In the genomic region with DNA sequence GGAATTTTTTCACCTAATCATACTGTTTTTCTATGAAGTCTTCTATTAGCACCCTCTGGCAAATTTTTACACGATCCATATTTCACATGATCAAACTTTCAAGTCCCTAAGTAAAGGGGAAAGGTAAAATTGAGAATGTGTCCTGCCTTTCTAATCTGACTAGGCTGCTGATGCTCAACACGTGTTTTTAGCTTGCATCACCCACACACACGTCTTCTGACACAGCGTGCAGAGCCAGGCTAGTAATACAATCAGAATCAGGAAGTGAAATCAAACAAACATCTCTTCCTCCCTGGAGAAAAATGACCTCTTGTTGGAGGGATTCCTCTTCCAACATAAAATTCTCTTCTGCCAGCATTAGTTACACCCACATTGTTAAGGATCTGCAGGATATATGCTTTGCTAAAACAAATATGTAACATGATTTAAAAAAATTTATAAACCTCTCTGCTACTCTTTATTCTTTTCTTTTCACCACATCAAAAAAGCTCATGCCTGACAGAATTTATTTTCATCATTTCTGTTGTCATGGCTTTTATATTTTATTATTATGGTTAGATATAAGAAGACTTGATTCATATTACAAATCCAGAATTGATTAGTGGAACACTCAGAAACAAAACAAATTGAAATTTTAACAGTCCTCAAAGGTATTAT, we compare ENCODE assay signal across 1 cellular context.
TF ChIP-seq lines count a peak whose summit lies in the region.

No MANE protein-coding gene starts in this region.

TF ChIP-seq in GM23338, 12 proteins besides CTCF, POLR2A, EP300 and RAD21 (continued from another document):
- TF ChIP-seq, protein P1, sequence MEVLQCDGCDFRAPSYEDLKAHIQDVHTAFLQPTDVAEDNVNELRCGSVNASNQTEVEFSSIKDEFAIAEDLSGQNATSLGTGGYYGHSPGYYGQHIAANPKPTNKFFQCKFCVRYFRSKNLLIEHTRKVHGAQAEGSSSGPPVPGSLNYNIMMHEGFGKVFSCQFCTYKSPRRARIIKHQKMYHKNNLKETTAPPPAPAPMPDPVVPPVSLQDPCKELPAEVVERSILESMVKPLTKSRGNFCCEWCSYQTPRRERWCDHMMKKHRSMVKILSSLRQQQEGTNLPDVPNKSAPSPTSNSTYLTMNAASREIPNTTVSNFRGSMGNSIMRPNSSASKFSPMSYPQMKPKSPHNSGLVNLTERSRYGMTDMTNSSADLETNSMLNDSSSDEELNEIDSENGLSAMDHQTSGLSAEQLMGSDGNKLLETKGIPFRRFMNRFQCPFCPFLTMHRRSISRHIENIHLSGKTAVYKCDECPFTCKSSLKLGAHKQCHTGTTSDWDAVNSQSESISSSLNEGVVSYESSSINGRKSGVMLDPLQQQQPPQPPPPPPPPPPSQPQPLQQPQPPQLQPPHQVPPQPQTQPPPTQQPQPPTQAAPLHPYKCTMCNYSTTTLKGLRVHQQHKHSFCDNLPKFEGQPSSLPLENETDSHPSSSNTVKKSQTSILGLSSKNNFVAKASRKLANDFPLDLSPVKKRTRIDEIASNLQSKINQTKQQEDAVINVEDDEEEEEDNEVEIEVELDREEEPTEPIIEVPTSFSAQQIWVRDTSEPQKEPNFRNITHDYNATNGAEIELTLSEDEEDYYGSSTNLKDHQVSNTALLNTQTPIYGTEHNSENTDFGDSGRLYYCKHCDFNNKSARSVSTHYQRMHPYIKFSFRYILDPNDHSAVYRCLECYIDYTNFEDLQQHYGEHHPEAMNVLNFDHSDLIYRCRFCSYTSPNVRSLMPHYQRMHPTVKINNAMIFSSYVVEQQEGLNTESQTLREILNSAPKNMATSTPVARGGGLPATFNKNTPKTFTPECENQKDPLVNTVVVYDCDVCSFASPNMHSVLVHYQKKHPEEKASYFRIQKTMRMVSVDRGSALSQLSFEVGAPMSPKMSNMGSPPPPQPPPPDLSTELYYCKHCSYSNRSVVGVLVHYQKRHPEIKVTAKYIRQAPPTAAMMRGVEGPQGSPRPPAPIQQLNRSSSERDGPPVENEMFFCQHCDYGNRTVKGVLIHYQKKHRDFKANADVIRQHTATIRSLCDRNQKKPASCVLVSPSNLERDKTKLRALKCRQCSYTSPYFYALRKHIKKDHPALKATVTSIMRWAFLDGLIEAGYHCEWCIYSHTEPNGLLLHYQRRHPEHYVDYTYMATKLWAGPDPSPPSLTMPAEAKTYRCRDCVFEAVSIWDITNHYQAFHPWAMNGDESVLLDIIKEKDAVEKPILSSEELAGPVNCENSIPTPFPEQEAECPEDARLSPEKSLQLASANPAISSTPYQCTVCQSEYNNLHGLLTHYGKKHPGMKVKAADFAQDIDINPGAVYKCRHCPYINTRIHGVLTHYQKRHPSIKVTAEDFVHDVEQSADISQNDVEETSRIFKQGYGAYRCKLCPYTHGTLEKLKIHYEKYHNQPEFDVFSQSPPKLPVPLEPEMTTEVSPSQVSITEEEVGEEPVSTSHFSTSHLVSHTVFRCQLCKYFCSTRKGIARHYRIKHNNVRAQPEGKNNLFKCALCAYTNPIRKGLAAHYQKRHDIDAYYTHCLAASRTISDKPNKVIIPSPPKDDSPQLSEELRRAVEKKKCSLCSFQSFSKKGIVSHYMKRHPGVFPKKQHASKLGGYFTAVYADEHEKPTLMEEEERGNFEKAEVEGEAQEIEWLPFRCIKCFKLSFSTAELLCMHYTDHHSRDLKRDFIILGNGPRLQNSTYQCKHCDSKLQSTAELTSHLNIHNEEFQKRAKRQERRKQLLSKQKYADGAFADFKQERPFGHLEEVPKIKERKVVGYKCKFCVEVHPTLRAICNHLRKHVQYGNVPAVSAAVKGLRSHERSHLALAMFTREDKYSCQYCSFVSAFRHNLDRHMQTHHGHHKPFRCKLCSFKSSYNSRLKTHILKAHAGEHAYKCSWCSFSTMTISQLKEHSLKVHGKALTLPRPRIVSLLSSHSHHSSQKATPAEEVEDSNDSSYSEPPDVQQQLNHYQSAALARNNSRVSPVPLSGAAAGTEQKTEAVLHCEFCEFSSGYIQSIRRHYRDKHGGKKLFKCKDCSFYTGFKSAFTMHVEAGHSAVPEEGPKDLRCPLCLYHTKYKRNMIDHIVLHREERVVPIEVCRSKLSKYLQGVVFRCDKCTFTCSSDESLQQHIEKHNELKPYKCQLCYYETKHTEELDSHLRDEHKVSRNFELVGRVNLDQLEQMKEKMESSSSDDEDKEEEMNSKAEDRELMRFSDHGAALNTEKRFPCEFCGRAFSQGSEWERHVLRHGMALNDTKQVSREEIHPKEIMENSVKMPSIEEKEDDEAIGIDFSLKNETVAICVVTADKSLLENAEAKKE (CRISPR knock-in tag; IDR thresholded peaks at IDR 0.05): no peak
- TF ChIP-seq ZNF331 (CRISPR knock-in tag; IDR thresholded peaks at IDR 0.05; ENCODE audit: low read depth): no peak
- TF ChIP-seq NANOG (IDR thresholded peaks at IDR 0.05; ENCODE audit: borderline replicate concordance): no peak
- TF ChIP-seq, protein P2, sequence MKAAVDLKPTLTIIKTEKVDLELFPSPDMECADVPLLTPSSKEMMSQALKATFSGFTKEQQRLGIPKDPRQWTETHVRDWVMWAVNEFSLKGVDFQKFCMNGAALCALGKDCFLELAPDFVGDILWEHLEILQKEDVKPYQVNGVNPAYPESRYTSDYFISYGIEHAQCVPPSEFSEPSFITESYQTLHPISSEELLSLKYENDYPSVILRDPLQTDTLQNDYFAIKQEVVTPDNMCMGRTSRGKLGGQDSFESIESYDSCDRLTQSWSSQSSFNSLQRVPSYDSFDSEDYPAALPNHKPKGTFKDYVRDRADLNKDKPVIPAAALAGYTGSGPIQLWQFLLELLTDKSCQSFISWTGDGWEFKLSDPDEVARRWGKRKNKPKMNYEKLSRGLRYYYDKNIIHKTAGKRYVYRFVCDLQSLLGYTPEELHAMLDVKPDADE (IDR thresholded peaks at IDR 0.05): no peak
